22 cellular contexts compared by ENCODE assay signal in the genomic region with DNA sequence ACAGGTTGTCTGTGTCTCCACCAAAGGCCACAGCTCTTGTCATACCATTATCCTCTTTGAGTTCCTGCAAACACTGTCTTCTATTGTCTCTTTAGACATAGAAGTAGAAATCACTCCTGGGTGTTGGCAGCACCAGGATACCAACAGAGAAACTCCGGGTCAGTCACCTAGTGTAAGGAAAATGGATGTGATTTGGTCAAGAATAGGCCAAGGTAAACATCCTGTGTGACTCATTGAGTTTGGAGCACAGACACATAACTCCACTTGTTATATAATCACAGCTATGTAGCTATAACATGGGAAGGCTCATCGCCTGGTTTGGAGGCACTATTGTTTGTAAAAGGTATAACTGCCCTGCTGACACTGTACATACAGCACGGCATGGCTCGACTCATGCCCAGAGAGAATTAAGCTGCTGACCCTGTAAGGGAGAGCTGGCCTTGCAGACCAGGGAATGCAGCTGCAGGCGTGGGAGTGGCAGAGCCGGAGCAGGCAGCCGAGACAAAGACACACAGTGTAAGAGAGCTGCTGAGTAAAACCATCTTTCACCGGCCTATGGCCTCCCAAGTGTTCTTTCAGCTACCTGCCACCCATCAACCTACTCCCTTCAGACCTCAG. TPM values are rescaled to one million over a fixed set of nuclear protein-coding genes. Genes with fewer than 3 reads are reported as not detected.
DNase-seq lines count a peak whose midpoint lies in the region; ATAC-seq and TF ChIP-seq lines count a peak whose summit lies in the region.
"Had no signal": no experiment of that assay in that cellular context is flagged by ENCODE, and none has a peak within 500 bp of the region (broad histone marks: within the 10 kb centered on the region; RNA-seq: fewer than 3 reads in every experiment).

No MANE protein-coding gene starts in this region.

- intact Hi-C loops in Calu3 (cut with micrococcal nuclease; ENCODE audit: unreplicated experiment) (no loop called here), IMR-90 (cut with micrococcal nuclease) (no loop called here), mammary epithelial cell (cut with micrococcal nuclease) (no loop called here)

- TF ChIP-seq RAD21 in IMR-90 (IDR thresholded peaks at IDR 0.05; ENCODE audit: low read length), result no peak

- H2AFZ ChIP-seq in IMR-90 (replicated peaks; ENCODE audit: low read length, poor library complexity) (peak overlapping the region; percentile 25), mammary epithelial cell (ENCODE audit: low read depth, low read length) (peak overlapping the region; percentile 55)

- H3K4me1 Mint-ChIP-seq in Calu3 (ENCODE audit: low read depth, unreplicated experiment), result peaks cover 38% of the 10 kb centered on the region
- peaks cover 26 to 37% of the 10 kb centered on the region in 2 donors for H3K4me1 Mint-ChIP-seq in immature natural killer cell

- peak overlapping the region; percentile 39; the same call in 1 of the 2 replicates for H2BK120ac ChIP-seq in IMR-90 (ENCODE audit: low read depth, low read length)

- BruUV-seq in Calu3 (replicated peaks; lab: Mats Ljungman, UMichigan) (no TSS peak), IMR-90 (replicated peaks; lab: Mats Ljungman, UMichigan) (no TSS peak), mammary epithelial cell (replicated peaks; lab: Mats Ljungman, UMichigan) (no TSS peak)

- H3K36me3 ChIP-seq in IMR-90 (ENCODE audit: control insufficient read depth, insufficient read depth, low read length) (no peaks in the 10 kb centered on the region), mammary epithelial cell (ENCODE audit: insufficient read depth, low read length) (no peaks in the 10 kb centered on the region)
- H3K36me3 ChIP-seq: heart left ventricle, Peyer's patch had no signal

- H4K8ac ChIP-seq in IMR-90 (ENCODE audit: low read depth in 2 of 2, low read length in 2 of 2), result 0 out of 4 replicates have a peak overlapping the region, but pooled peaks of 1 of the 2 experiments have one; percentile 39

- H3K56ac ChIP-seq in IMR-90 (ENCODE audit: extremely low read depth, insufficient read depth, low read length), result no peak overlapping the region

- H3K4me3 Mint-ChIP-seq in Calu3 (ENCODE audit: low read depth, unreplicated experiment) (no peak overlapping the region), immature natural killer cell (no peak overlapping the region)
- H3K4me3 Mint-ChIP-seq: mesothelial cell of epicardium had no signal

- H3K9me3 Mint-ChIP-seq in Calu3 (ENCODE audit: low read depth, unreplicated experiment) (no peaks in the 10 kb centered on the region), immature natural killer cell (no peaks in the 10 kb centered on the region)
- peaks cover 0 to 9% of the 10 kb centered on the region in 2 donors for H3K9me3 Mint-ChIP-seq in activated naive CD4-positive, alpha-beta T cell treated with anti-CD3 and anti-CD28 coated beads, Interleukin-2, amount 50 U/mL, for 72 hours

- H2BK5ac ChIP-seq in IMR-90 (ENCODE audit: low read depth, low read length, poor library complexity, severe bottlenecking), result peak overlapping the region; percentile 53

- peak overlapping the region; percentile 10; the same call in 1 of the 2 replicates for H4K91ac ChIP-seq in IMR-90 (ENCODE audit: insufficient read depth, low read depth, low read length)

- H3K27me3 Mint-ChIP-seq in Calu3 (ENCODE audit: unreplicated experiment), result no peaks in the 10 kb centered on the region
- peaks cover 10 to 16% (median 13%) of the 10 kb centered on the region in 3 donors for H3K27me3 Mint-ChIP-seq in immature natural killer cell (ENCODE audit: low read depth in 3 of 3)

- peak overlapping the region; percentile 36 for H2AK5ac ChIP-seq in IMR-90 (ENCODE audit: low read depth, low read length)

- 0 out of 2 replicates have a peak overlapping the region, but pooled peaks have one; percentile 13 for H3K14ac ChIP-seq in IMR-90 (replicated peaks; ENCODE audit: low read depth, low read length)

- H3K27ac Mint-ChIP-seq in Calu3 (ENCODE audit: unreplicated experiment) (peak overlapping the region; percentile 35), immature natural killer cell (no peak overlapping the region)
- no peak overlapping the region for H3K27ac Mint-ChIP-seq in activated naive CD4-positive, alpha-beta T cell treated with anti-CD3 and anti-CD28 coated beads, Interleukin-2, amount 50 U/mL, for 72 hours
- H3K27ac Mint-ChIP-seq: mesothelial cell of epicardium had no signal

- H3K23ac ChIP-seq in IMR-90 (ENCODE audit: low read depth, low read length), result no peak overlapping the region

- peaks cover 8% of the 10 kb centered on the region; the same call in 1 of the 2 replicates for H4K20me1 ChIP-seq in IMR-90 (ENCODE audit: insufficient read depth, low read length)
- no peaks in the 10 kb centered on the region for H4K20me1 ChIP-seq in mammary epithelial cell (ENCODE audit: insufficient read depth, low read length)

- no peak for TF ChIP-seq POLR2A in IMR-90 (IDR thresholded peaks at IDR 0.05; ENCODE audit: low read depth, low read length)

- peak overlapping the region; percentile 13; the same call in 1 of the 2 replicates for H3K18ac ChIP-seq in IMR-90 (ENCODE audit: low read depth, low read length)

- dilution Hi-C loops in IMR-90 (cut with HindIII; ENCODE audit: low sequenced_read_pairs, unreplicated experiment) (no loop called here), mammary epithelial cell (cut with HindIII; ENCODE audit: low sequenced_read_pairs) (no loop called here)

- H3K9me3 ChIP-seq in IMR-90 (ENCODE audit: control insufficient read depth, insufficient read depth, low read length) (no peaks in the 10 kb centered on the region), mammary epithelial cell (replicated peaks; ENCODE audit: insufficient read depth, low read length) (no peaks in the 10 kb centered on the region)
- H3K9me3 ChIP-seq: heart left ventricle, Peyer's patch had no signal

- H2BK15ac ChIP-seq in IMR-90 (ENCODE audit: low read depth, low read length), result peak overlapping the region; percentile 6; the same call in 1 of the 3 replicates

- H3K4me1 ChIP-seq in IMR-90 (ENCODE audit: control insufficient read depth, insufficient read depth, low read length) (peaks cover 3% of the 10 kb centered on the region; the same call in 1 of the 2 replicates), mammary epithelial cell (ENCODE audit: insufficient read depth, low read length) (peaks cover 19% of the 10 kb centered on the region)

- DNase-seq in Calu3, result peak; percentile 34
- peak; percentile 81 for DNase-seq in IMR-90
- DNase-seq in mammary epithelial cell, result peak; percentile 71
- peak; percentile 35 for DNase-seq in kidney tubule cell (ENCODE audit: low spot score)
- DNase-seq in RPMI8226, result no peak
- no peak for DNase-seq in activated naive CD4-positive, alpha-beta T cell treated with anti-CD3 and anti-CD28 coated beads, Interleukin-2, amount 50 U/mL, for 72 hours (ENCODE audit: low spot score in 2 of 2)
- DNase-seq in SKM-1 (lab: John Stamatoyannopoulos, UW; ENCODE audit: unreplicated experiment), result no peak
- no peak for DNase-seq in immature natural killer cell
- DNase-seq: activated CD4-positive, CD25-positive, alpha-beta regulatory T cell; cortex of kidney; erythroblast; H7; heart left ventricle; NCI-H1105; NCI-H82; Peyer's patch; retina; stimulated activated CD4-positive, alpha-beta T cell treated with anti-CD3 and anti-CD28 coated beads, Interleukin-2, amount 100 ng/mL, for 24 hours; substantia nigra; T-helper 1 cell had no signal

- H3K4me3 ChIP-seq in IMR-90 (ENCODE audit: insufficient read depth, low read depth, low read length), result no peak overlapping the region
- no peak overlapping the region for H3K4me3 ChIP-seq in mammary epithelial cell (replicated peaks in 1 of 3; ENCODE audit: insufficient read depth in 1 of 3, low read depth in 2 of 3, low read length in 3 of 3)
- H3K4me3 ChIP-seq: heart left ventricle, K562, Peyer's patch had no signal

- H3K79me2 ChIP-seq in mammary epithelial cell (ENCODE audit: insufficient read depth, low read length), result peaks cover 16% of the 10 kb centered on the region

- H3K79me1 ChIP-seq in IMR-90 (ENCODE audit: low read depth in 1 of 2, low read length in 2 of 2), result peaks cover 0 to 9% of the 10 kb centered on the region in 2 experiments; a peak in 2 of 4 replicates

- CTCF ChIA-PET in Calu3 (lab: Charles Lee) (interaction anchor here (0.6 kb wide), 1 partner anchor 316 kb away, joined by 3 read pairs; no protein-coding TSS in a partner anchor), IMR-90 (lab: Yijun Ruan, JAX) (interaction anchor here (0.6 kb wide), 1 partner anchor 22 kb away, joined by 3 read pairs; no protein-coding TSS in a partner anchor), mammary epithelial cell (lab: Charles Lee; ENCODE audit: low non-redundant PET) (no interaction called here)

- H4K5ac ChIP-seq in IMR-90 (ENCODE audit: low read depth, low read length), result peak overlapping the region; percentile 32; the same call in 1 of the 2 replicates

- peak overlapping the region; percentile 60; the same call in 1 of the 2 replicates for H2BK20ac ChIP-seq in IMR-90 (ENCODE audit: low read depth, low read length)

- H3K27me3 ChIP-seq in IMR-90 (ENCODE audit: control insufficient read depth, insufficient read depth, low read length), result no peaks in the 10 kb centered on the region
- no peaks in the 10 kb centered on the region for H3K27me3 ChIP-seq in mammary epithelial cell (ENCODE audit: insufficient read depth, low read length)
- H3K27me3 ChIP-seq: heart left ventricle, Peyer's patch had no signal

- no peak overlapping the region for H2AK9ac ChIP-seq in IMR-90 (replicated peaks; ENCODE audit: low read depth, low read length, poor library complexity)

- TF ChIP-seq CTCF in Calu3 (IDR thresholded peaks at IDR 0.05; ENCODE audit: unreplicated experiment) (no peak), IMR-90 (conservative IDR thresholded peaks at IDR 0.05; ENCODE audit: low read depth, low read length) (no peak), mammary epithelial cell (conservative IDR thresholded peaks at IDR 0.05 in 1 of 2, IDR thresholded peaks at IDR 0.05 in 1 of 2; ENCODE audit: extremely low read depth in 1 of 2, insufficient read depth in 1 of 2, low read depth in 1 of 2, low read length in 2 of 2) (no peak)

- no peaks in the 10 kb centered on the region for H3K9me1 ChIP-seq in IMR-90 (ENCODE audit: insufficient read depth, low read length)

- whole genome bisulfite sequencing in IMR-90 (ENCODE audit: extremely low coverage in 2 of 2, insufficient read length in 1 of 2), 2 experiments, result 80% methylated on average over 2 of the region's 8 CpGs; no CpG with 5 or more reads in 1 of the 2 experiments
- 70% methylated on average over 4 of the region's 8 CpGs for WGBS in mammary epithelial cell (ENCODE audit: low coverage, missing lambda C conversion rate)

- H3K4ac ChIP-seq in IMR-90 (ENCODE audit: low read depth, low read length), result peak overlapping the region; percentile 59; the same call in 1 of the 2 replicates

- H3K27ac ChIP-seq in IMR-90 (ENCODE audit: insufficient read depth, low read length) (no peak overlapping the region), mammary epithelial cell (ENCODE audit: insufficient read depth, low read depth, low read length) (no peak overlapping the region)
- H3K27ac ChIP-seq: heart left ventricle, Peyer's patch had no signal

- ATAC-seq in IMR-90 (ENCODE audit: low read depth), result no peak
- ATAC-seq in activated naive CD4-positive, alpha-beta T cell treated with anti-CD3 and anti-CD28 coated beads, Interleukin-2, amount 50 U/mL, for 72 hours, result no peak
- ATAC-seq: heart left ventricle, K562 had no signal

- POLR2A ChIA-PET in IMR-90 (lab: Charles Lee; ENCODE audit: unreplicated experiment), result no interaction called here

- H3K36me3 Mint-ChIP-seq in Calu3 (ENCODE audit: insufficient read depth, unreplicated experiment) (peaks cover 24% of the 10 kb centered on the region), immature natural killer cell (no peaks in the 10 kb centered on the region)
- peaks cover 23 to 31% of the 10 kb centered on the region in 2 donors for H3K36me3 Mint-ChIP-seq in activated naive CD4-positive, alpha-beta T cell treated with anti-CD3 and anti-CD28 coated beads, Interleukin-2, amount 50 U/mL, for 72 hours
- H3K36me3 Mint-ChIP-seq: mesothelial cell of epicardium had no signal

- in situ Hi-C loops in IMR-90 (cut with MboI; ENCODE audit: low sequenced_read_pairs), result no loop called here
- in situ Hi-C loops in mammary epithelial cell (cut with MboI; ENCODE audit: low sequenced_read_pairs in 2 of 2), result no loop called here

- H3K9ac ChIP-seq in IMR-90 (ENCODE audit: low read depth, low read length), result no peak overlapping the region
- H3K9ac ChIP-seq in mammary epithelial cell (ENCODE audit: insufficient read depth, low read length), result no peak overlapping the region

- H3K4me2 ChIP-seq in IMR-90 (ENCODE audit: low read depth, low read length) (no peak overlapping the region; the same call in 1 of the 2 replicates), mammary epithelial cell (ENCODE audit: insufficient read depth, low read depth, low read length) (no peak overlapping the region)

RNA-seq across cellular contexts. Expression of a gene that starts 3.4 kb away (rescaled TPM):
- total RNA-seq in Calu3 (2022) (83.6 and 98.1 TPM in 2 replicates), IMR-90 (2012; rRNA removed) (38.7 and 72.2 TPM in 2 replicates), mammary epithelial cell (10 to 100 TPM; 23.2 to 64.9 TPM)
- polyA plus RNA-seq in IMR-90 (2012; rRNA removed) (55.8 and 62.5 TPM in 2 replicates), mammary epithelial cell (43.9 TPM), immature natural killer cell (10 to 100 TPM; 55.7 to 58.8 (median 57.5) TPM)
- polyA plus RNA-seq in IMR-90 (2012; cell fraction: cytosol; rRNA removed), result 6.4 and 10.7 TPM in 2 replicates
- polyA plus RNA-seq in IMR-90 (2012; cell fraction: nucleus; rRNA removed; ENCODE audit: low replicate concordance), result 3.1 and 17.4 TPM in 2 replicates
- polyA minus RNA-seq in mammary epithelial cell, result 8.3 TPM
- 10 to 100 TPM; 66.4 to 85.4 TPM for total RNA-seq in activated naive CD4-positive, alpha-beta T cell treated with anti-CD3 and anti-CD28 coated beads, Interleukin-2, amount 50 U/mL, for 72 hours

RNA-seq across cellular contexts. Expression of a gene that starts 9.3 kb away (rescaled TPM):
- total RNA-seq in Calu3 (2022), result 16.2 and 23.2 TPM in 2 replicates
- total RNA-seq in IMR-90 (2012; rRNA removed), result 18.6 and 23.3 TPM in 2 replicates
- polyA plus RNA-seq in IMR-90 (2012; rRNA removed), result 3.7 and 8.2 TPM in 2 replicates
- polyA plus RNA-seq in IMR-90 (2012; cell fraction: cytosol; rRNA removed), result 1.4 and 1.9 TPM in 2 replicates
- polyA plus RNA-seq in IMR-90 (2012; cell fraction: nucleus; rRNA removed; ENCODE audit: low replicate concordance), result 2.3 and 3.7 TPM in 2 replicates
- 10 to 100 TPM; 18.7 to 19.7 TPM for total RNA-seq in mammary epithelial cell
- 5.3 TPM for polyA plus RNA-seq in mammary epithelial cell
- 100 TPM for polyA minus RNA-seq in mammary epithelial cell
- 10 to 100 TPM; 21.9 to 33.7 TPM for total RNA-seq in activated naive CD4-positive, alpha-beta T cell treated with anti-CD3 and anti-CD28 coated beads, Interleukin-2, amount 50 U/mL, for 72 hours
- 10 to 100 TPM; 18.3 to 38.2 (median 23.3) TPM for polyA plus RNA-seq in immature natural killer cell

Comparison
In these comparisons a context has a peak if more than half of its experiments do, and no peak if none do; other contexts are left out.
1. DNase-seq: peak in Calu3 (single experiment), IMR-90 (single experiment), mammary epithelial cell (single experiment) and kidney tubule cell (single experiment); none in RPMI8226 (single experiment), activated naive CD4-positive, alpha-beta T cell treated with anti-CD3 and anti-CD28 coated beads, Interleukin-2, amount 50 U/mL, for 72 hours (0 of 2), SKM-1 (single experiment) and immature natural killer cell (0 of 3).